ENCODE assay signal across 22 cellular contexts in genomic region chr12:69936214-69936731, GRCh38.
DNase-seq lines count a peak whose midpoint lies in the region; ATAC-seq and TF ChIP-seq lines count a peak whose summit lies in the region.
"Had no signal": no experiment of that assay in that cellular context is flagged by ENCODE, and none has a peak within 500 bp of the region (broad histone marks: within the 10 kb centered on the region; RNA-seq: fewer than 3 reads in every experiment).

No MANE protein-coding gene starts in this region.

- TF ChIP-seq CTCF in Calu3 (IDR thresholded peaks at IDR 0.05; ENCODE audit: unreplicated experiment) (no peak), PC-3 (conservative IDR thresholded peaks at IDR 0.05; ENCODE audit: low read depth, low read length) (no peak), hepatocyte (IDR thresholded peaks at IDR 0.05; ENCODE audit: poor library complexity) (no peak), nephron (IDR thresholded peaks at IDR 0.05; ENCODE audit: unreplicated experiment in 3 of 3) (no peak), GM13977 (IDR thresholded peaks at IDR 0.05; ENCODE audit: extremely low read depth, insufficient read depth, missing control alignments) (no peak)

- H3K27ac ChIP-seq in PC-3 (ENCODE audit: low read length) (no peak overlapping the region), hepatocyte (no peak overlapping the region)
- H3K27ac ChIP-seq: heart left ventricle, KMS-11, left ventricle myocardium inferior, vagina had no signal

- H3F3A ChIP-seq in PC-3 (ENCODE audit: low read length, unreplicated experiment), result no peaks in the 10 kb centered on the region

- no peak for ATAC-seq in PC-3
- ATAC-seq in GM18498 (IDR thresholded peaks at IDR 0.05; ENCODE audit: unreplicated experiment), result no peak
- ATAC-seq: HCT116 had no signal

- H3K4me3 Mint-ChIP-seq in Calu3 (ENCODE audit: low read depth, unreplicated experiment), result no peak overlapping the region
- peak overlapping the region in 1 of 3 experiments; percentile 12 for H3K4me3 Mint-ChIP-seq in nephron
- H3K4me3 Mint-ChIP-seq: central memory CD8-positive, alpha-beta T cell; stimulated activated naive CD8-positive, alpha-beta T cell treated with anti-CD3 and anti-CD28 coated beads, Interleukin-15, Interleukin-2, amounts not matched to agents 100 ng/mL and 50 ng/mL, for 24 hours had no signal

- BruUV-seq in Calu3 (replicated peaks; lab: Mats Ljungman, UMichigan) (no TSS peak), PC-3 (replicated peaks; lab: Mats Ljungman, UMichigan) (no TSS peak)

- no peak overlapping the region for H3K4me3 ChIP-seq in PC-3 (ENCODE audit: low read length)
- no peak overlapping the region for H3K4me3 ChIP-seq in hepatocyte
- H3K4me3 ChIP-seq: heart left ventricle, left ventricle myocardium inferior, vagina had no signal

- no peaks in the 10 kb centered on the region for H3K36me3 ChIP-seq in PC-3 (ENCODE audit: low read depth, low read length)
- no peaks in the 10 kb centered on the region for H3K36me3 ChIP-seq in hepatocyte (replicated peaks; ENCODE audit: insufficient read depth, low read depth)
- H3K36me3 ChIP-seq: heart left ventricle, left ventricle myocardium inferior, vagina had no signal

- H3K9me2 ChIP-seq in PC-3 (replicated peaks; ENCODE audit: low read length) (no peaks in the 10 kb centered on the region), hepatocyte (replicated peaks; ENCODE audit: insufficient read depth) (no peaks in the 10 kb centered on the region)

- H3K36me3 Mint-ChIP-seq in Calu3 (ENCODE audit: insufficient read depth, unreplicated experiment) (no peaks in the 10 kb centered on the region), nephron (ENCODE audit: low read depth) (peaks cover 7% of the 10 kb centered on the region)

- H3K4me1 ChIP-seq in PC-3 (ENCODE audit: insufficient read depth, low read length) (peaks cover 9% of the 10 kb centered on the region), hepatocyte (ENCODE audit: insufficient read depth) (peaks cover 11% of the 10 kb centered on the region)
- H3K4me1 ChIP-seq: left ventricle myocardium inferior, vagina had no signal

- peak overlapping the region; percentile 6 for H3K27ac Mint-ChIP-seq in Calu3 (ENCODE audit: unreplicated experiment)
- peak overlapping the region in 2 of 3 experiments; percentile 61 to 78 for H3K27ac Mint-ChIP-seq in nephron
- H3K27ac Mint-ChIP-seq: stimulated activated naive CD8-positive, alpha-beta T cell treated with anti-CD3 and anti-CD28 coated beads, Interleukin-15, Interleukin-2, amounts not matched to agents 100 ng/mL and 50 ng/mL, for 24 hours had no signal

- 41% methylated on average over 5 of the region's 5 CpGs for WGBS in hepatocyte (ENCODE audit: low lambda C conversion rate, missing lambda C conversion rate)

- H3K27me3 Mint-ChIP-seq in Calu3 (ENCODE audit: unreplicated experiment) (no peaks in the 10 kb centered on the region), nephron (ENCODE audit: low read depth) (peaks cover 4% of the 10 kb centered on the region)

- POLR2A ChIA-PET in PC-3 (lab: Charles Lee; ENCODE audit: unreplicated experiment), result interaction anchor here (0.6 kb wide), 1 partner anchor 57 kb away, joined by 6 read pairs; no protein-coding TSS in a partner anchor

- intact Hi-C loops in Calu3 (cut with micrococcal nuclease; ENCODE audit: unreplicated experiment), result no loop called here
- intact Hi-C loops in PC-3 (cut with micrococcal nuclease), result no loop called here

- H3K9me3 ChIP-seq in PC-3 (ENCODE audit: low read length) (no peaks in the 10 kb centered on the region), hepatocyte (ENCODE audit: low read depth) (no peaks in the 10 kb centered on the region)
- H3K9me3 ChIP-seq: heart left ventricle, left ventricle myocardium inferior, vagina had no signal

- peak; percentile 70 for DNase-seq in Calu3
- DNase-seq in PC-3, result peak; percentile 58
- peak; percentile 40 for DNase-seq in hepatocyte (ENCODE audit: low spot score)
- no peak for DNase-seq in effector CD8-positive, alpha-beta T cell (lab: John Stamatoyannopoulos, UW)
- DNase-seq in retina, result no peak
- DNase-seq in GM13977 (ENCODE audit: low spot score), result no peak
- DNase-seq: activated CD4-positive, alpha-beta T cell treated with anti-CD3 and anti-CD28 coated beads for 4 hours; activated effector memory CD4-positive, alpha-beta T cell treated with anti-CD3 and anti-CD28 coated beads, Interleukin-2, amount 50 U/mL, for 16 hours; amniotic stem cell; left ventricle myocardium inferior; NCI-H1105; NCI-H2107; stimulated activated CD4-positive, alpha-beta T cell treated with anti-CD3 and anti-CD28 coated beads, Interleukin-1b, Interleukin-23, amount 100 ng/mL, for 48 hours; T1000 had no signal

- in situ Hi-C loops in GM13977 (cut with MboI; ENCODE audit: low pct_unique_long_range_greater_than_20kb, low sequenced_read_pairs, unreplicated experiment), result no loop called here

- no peak overlapping the region for H3K9ac ChIP-seq in PC-3 (ENCODE audit: low read length)
- H3K9ac ChIP-seq: KMS-11 had no signal

- H3K4me2 ChIP-seq in PC-3 (ENCODE audit: low read length) (peak overlapping the region; percentile 36; the same call in 1 of the 2 replicates), hepatocyte (no peak overlapping the region)
- H3K4me2 ChIP-seq: KMS-11 had no signal

- H3K9me3 Mint-ChIP-seq in Calu3 (ENCODE audit: low read depth, unreplicated experiment), result peaks cover 2% of the 10 kb centered on the region
- peaks cover 9% of the 10 kb centered on the region for H3K9me3 Mint-ChIP-seq in nephron
- H3K9me3 Mint-ChIP-seq: central memory CD8-positive, alpha-beta T cell; stimulated activated naive CD8-positive, alpha-beta T cell treated with anti-CD3 and anti-CD28 coated beads, Interleukin-15, Interleukin-2, amounts not matched to agents 100 ng/mL and 50 ng/mL, for 24 hours had no signal

- CTCF ChIA-PET in Calu3 (lab: Charles Lee), result interaction anchor here (0.8 kb wide), 1 partner anchor 13 kb away, joined by 7 read pairs; no protein-coding TSS in a partner anchor
- CTCF ChIA-PET in PC-3 (lab: Charles Lee), result no interaction called here

- H3K79me2 ChIP-seq in PC-3 (ENCODE audit: low read length), result no peaks in the 10 kb centered on the region
- no peaks in the 10 kb centered on the region for H3K79me2 ChIP-seq in hepatocyte

- H2AFZ ChIP-seq in PC-3 (ENCODE audit: low read length) (peak overlapping the region; percentile 7; the same call in 1 of the 2 replicates), hepatocyte (no peak overlapping the region)

- no peaks in the 10 kb centered on the region for H3K27me3 ChIP-seq in PC-3 (ENCODE audit: low read length)
- H3K27me3 ChIP-seq in hepatocyte, result no peaks in the 10 kb centered on the region
- H3K27me3 ChIP-seq: heart left ventricle, vagina had no signal

- H4K20me1 ChIP-seq in PC-3 (ENCODE audit: low read length) (no peaks in the 10 kb centered on the region), hepatocyte (ENCODE audit: insufficient read depth, poor library complexity, severe bottlenecking) (no peaks in the 10 kb centered on the region)

- H3K4me1 Mint-ChIP-seq in Calu3 (ENCODE audit: low read depth, unreplicated experiment) (peaks cover 10% of the 10 kb centered on the region), nephron (peaks cover 10% of the 10 kb centered on the region)
- H3K4me1 Mint-ChIP-seq: central memory CD8-positive, alpha-beta T cell had no signal

Comparison
In these comparisons a context has a peak if more than half of its experiments do, and no peak if none do; other contexts are left out.
1. DNase-seq: peak in Calu3 (single experiment), PC-3 (single experiment) and hepatocyte (single experiment); none in effector CD8-positive, alpha-beta T cell (single experiment), retina (single experiment) and GM13977 (single experiment).